8 cellular contexts compared by ENCODE assay signal in genomic region chr9:6584881-6585597, GRCh38.
DNase-seq lines count a peak whose midpoint lies in the region; ATAC-seq and TF ChIP-seq lines count a peak whose summit lies in the region.

No MANE protein-coding gene starts in this region.

- H4K91ac ChIP-seq in H9 (ENCODE audit: insufficient read length, low read depth, low read length): no peak overlapping the region

- no CpG with 5 or more reads among the region's 5 CpGs for WGBS in H9 (ENCODE audit: extremely low coverage, insufficient read length, low lambda C conversion rate)

- no peak overlapping the region for H2BK12ac ChIP-seq in H9 (ENCODE audit: insufficient read length, low read depth, low read length)

- no peak overlapping the region for H3K56ac ChIP-seq in H9 (ENCODE audit: insufficient read length, low read depth, low read length)

- intact Hi-C loops in CD14-positive monocyte (cut with micrococcal nuclease): loop anchor here in 1 of 2 donors (10.0 kb wide), 2 partner anchors 100 to 170 kb away; partner anchors contain the start of gene KDM4C

- H3K9me3 Mint-ChIP-seq in CD14-positive monocyte (no peaks in the 10 kb centered on the region), H9 (no peaks in the 10 kb centered on the region)
- H3K9me3 Mint-ChIP-seq in stimulated activated memory B cell treated with anti-CD40 and anti-IgM and Interleukin-4, amounts not matched to agents 10 μg/mL and 1 μg/mL and 100 μg/mL, for 72 hours: no peaks in the 10 kb centered on the region
- no peaks in the 10 kb centered on the region for H3K9me3 Mint-ChIP-seq in activated naive CD4-positive, alpha-beta T cell treated with anti-CD3 and anti-CD28 coated beads, Interleukin-2, amount 10 ng/mL, durations not matched to agents 7 days and 5 days

- H3K36me3 ChIP-seq in RWPE2 (ENCODE audit: low read depth): peaks cover 5% of the 10 kb centered on the region

- H3K9ac ChIP-seq in H9 (ENCODE audit: extremely low read depth, insufficient read length, low read length): no peak overlapping the region

- H3K23me2 ChIP-seq in H9 (ENCODE audit: insufficient read length, low read depth, low read length, poor library complexity, severe bottlenecking): no peaks in the 10 kb centered on the region

- no peak overlapping the region for H2AFZ ChIP-seq in H9 (ENCODE audit: low read length)

- H2BK120ac ChIP-seq in H9 (ENCODE audit: low read depth, low read length, poor library complexity, severe bottlenecking): no peak overlapping the region

- TF ChIP-seq CTCF in CD14-positive monocyte (IDR thresholded peaks at IDR 0.05) (peak; percentile 75), H9 (conservative IDR thresholded peaks at IDR 0.05) (peak; percentile 67), RWPE2 (IDR thresholded peaks at IDR 0.05; ENCODE audit: poor library complexity, severe bottlenecking) (peak; percentile 70), fibroblast of villous mesenchyme (IDR thresholded peaks at IDR 0.05; ENCODE audit: insufficient read depth, low read depth, low read length) (peak; percentile 39)

- no peak overlapping the region for H2AK5ac ChIP-seq in H9 (ENCODE audit: insufficient read length, low read length)

- no peak overlapping the region for H4K5ac ChIP-seq in H9 (ENCODE audit: insufficient read length, low read depth, low read length)

- no peak overlapping the region for H3K27ac ChIP-seq in H9 (ENCODE audit: insufficient read length, low read depth, low read length)
- H3K27ac ChIP-seq in RWPE2 (ENCODE audit: poor library complexity, severe bottlenecking): no peak overlapping the region

- no peak overlapping the region for H3K18ac ChIP-seq in H9 (ENCODE audit: insufficient read length, low read depth, low read length)

- H3K4ac ChIP-seq in H9 (ENCODE audit: low read depth, low read length): no peak overlapping the region

- H2BK15ac ChIP-seq in H9 (ENCODE audit: low read depth, low read length): no peak overlapping the region

- CTCF ChIA-PET in activated naive CD4-positive, alpha-beta T cell treated with anti-CD3 and anti-CD28 coated beads, Interleukin-2, amount 10 ng/mL, durations not matched to agents 7 days and 5 days (lab: Charles Lee): interaction anchor here (0.5 to 2.8 kb wide), 12 partner anchors 9 to 237 kb away, joined by 3 to 10 read pairs (median 4); no protein-coding TSS in a partner anchor

- no peaks in the 10 kb centered on the region for H3K79me2 ChIP-seq in H9 (ENCODE audit: insufficient read depth, low read length)

- no peaks in the 10 kb centered on the region for H3K79me1 ChIP-seq in H9 (ENCODE audit: insufficient read depth, low read depth, low read length, poor library complexity, severe bottlenecking)

- H3K4me1 Mint-ChIP-seq in CD14-positive monocyte (peaks cover 21% of the 10 kb centered on the region), H9 (no peaks in the 10 kb centered on the region)
- peaks cover 21% of the 10 kb centered on the region for H3K4me1 Mint-ChIP-seq in stimulated activated memory B cell treated with anti-CD40 and anti-IgM and Interleukin-4, amounts not matched to agents 10 μg/mL and 1 μg/mL and 100 μg/mL, for 72 hours
- H3K4me1 Mint-ChIP-seq in activated naive CD4-positive, alpha-beta T cell treated with anti-CD3 and anti-CD28 coated beads, Interleukin-2, amount 10 ng/mL, durations not matched to agents 7 days and 5 days: no peaks in the 10 kb centered on the region

- no peak overlapping the region for H3K4me2 ChIP-seq in H9 (ENCODE audit: insufficient read depth, insufficient read length, low read length)

- H3K9me3 ChIP-seq in H9 (ENCODE audit: control insufficient read depth, low read depth, low read length) (no peaks in the 10 kb centered on the region), RWPE2 (ENCODE audit: severe bottlenecking) (no peaks in the 10 kb centered on the region)

- H4K8ac ChIP-seq in H9 (replicated peaks; ENCODE audit: insufficient read length, low read depth, low read length): no peak overlapping the region

- peak; percentile 49; the same call in 1 of the 3 replicates for ATAC-seq in RWPE2 (ENCODE audit: low read depth)
- no peak for ATAC-seq in stimulated activated memory B cell treated with anti-CD40 and anti-IgM and Interleukin-4, amounts not matched to agents 10 μg/mL and 1 μg/mL and 100 μg/mL, for 72 hours
- ATAC-seq in HG03196 (IDR thresholded peaks at IDR 0.05; ENCODE audit: unreplicated experiment): no peak

- no peaks in the 10 kb centered on the region for H3K27me3 ChIP-seq in H9 (ENCODE audit: insufficient read depth, low read length)
- no peaks in the 10 kb centered on the region for H3K27me3 ChIP-seq in RWPE2 (ENCODE audit: insufficient read depth, poor library complexity, severe bottlenecking)

- H3K4me3 Mint-ChIP-seq in CD14-positive monocyte (no peak overlapping the region), H9 (no peak overlapping the region)
- H3K4me3 Mint-ChIP-seq in stimulated activated memory B cell treated with anti-CD40 and anti-IgM and Interleukin-4, amounts not matched to agents 10 μg/mL and 1 μg/mL and 100 μg/mL, for 72 hours: no peak overlapping the region
- no peak overlapping the region for H3K4me3 Mint-ChIP-seq in activated naive CD4-positive, alpha-beta T cell treated with anti-CD3 and anti-CD28 coated beads, Interleukin-2, amount 10 ng/mL, durations not matched to agents 7 days and 5 days

- H3K23ac ChIP-seq in H9 (ENCODE audit: insufficient read length, low read depth, low read length): no peak overlapping the region

- H3K27ac Mint-ChIP-seq in CD14-positive monocyte (no peak overlapping the region), H9 (no peak overlapping the region)
- H3K27ac Mint-ChIP-seq in stimulated activated memory B cell treated with anti-CD40 and anti-IgM and Interleukin-4, amounts not matched to agents 10 μg/mL and 1 μg/mL and 100 μg/mL, for 72 hours: peak overlapping the region; percentile 32
- no peak overlapping the region for H3K27ac Mint-ChIP-seq in activated naive CD4-positive, alpha-beta T cell treated with anti-CD3 and anti-CD28 coated beads, Interleukin-2, amount 10 ng/mL, durations not matched to agents 7 days and 5 days

- H2BK5ac ChIP-seq in H9 (ENCODE audit: insufficient read length, low read length): no peak overlapping the region

- H3T11ph ChIP-seq in H9 (ENCODE audit: low read length): no peak overlapping the region

- no peak overlapping the region for H2BK20ac ChIP-seq in H9 (ENCODE audit: low read depth, low read length, poor library complexity, severe bottlenecking)

- peaks cover 0 to 2% (median 0%) of the 10 kb centered on the region in 3 donors for H3K27me3 Mint-ChIP-seq in CD14-positive monocyte (ENCODE audit: low read depth in 3 of 3)
- no peaks in the 10 kb centered on the region for H3K27me3 Mint-ChIP-seq in H9 (ENCODE audit: low read depth)
- H3K27me3 Mint-ChIP-seq in stimulated activated memory B cell treated with anti-CD40 and anti-IgM and Interleukin-4, amounts not matched to agents 10 μg/mL and 1 μg/mL and 100 μg/mL, for 72 hours: no peaks in the 10 kb centered on the region
- peaks cover 7% of the 10 kb centered on the region for H3K27me3 Mint-ChIP-seq in activated naive CD4-positive, alpha-beta T cell treated with anti-CD3 and anti-CD28 coated beads, Interleukin-2, amount 10 ng/mL, durations not matched to agents 7 days and 5 days

- no peak overlapping the region for H3K4me3 ChIP-seq in RWPE2 (ENCODE audit: severe bottlenecking)
- H3K4me3 ChIP-seq in fibroblast of villous mesenchyme (ENCODE audit: low read depth, low read length): no peak overlapping the region

- H3K36me3 Mint-ChIP-seq in CD14-positive monocyte (no peaks in the 10 kb centered on the region), H9 (ENCODE audit: insufficient read depth in 1 of 3, low read depth in 3 of 3) (peaks cover 23 to 62% (median 49%) of the 10 kb centered on the region in 3 experiments; a peak in 6 of 7 replicates)
- H3K36me3 Mint-ChIP-seq in stimulated activated memory B cell treated with anti-CD40 and anti-IgM and Interleukin-4, amounts not matched to agents 10 μg/mL and 1 μg/mL and 100 μg/mL, for 72 hours: no peaks in the 10 kb centered on the region
- no peaks in the 10 kb centered on the region for H3K36me3 Mint-ChIP-seq in activated naive CD4-positive, alpha-beta T cell treated with anti-CD3 and anti-CD28 coated beads, Interleukin-2, amount 10 ng/mL, durations not matched to agents 7 days and 5 days

- no peak for DNase-seq in CD14-positive monocyte (ENCODE audit: low spot score)
- DNase-seq in H9: no peak
- DNase-seq in RWPE2 (ENCODE audit: low spot score): no peak
- peak; percentile 49 for DNase-seq in fibroblast of villous mesenchyme (ENCODE audit: low read depth)
- no peak for DNase-seq in GOT3 (lab: John Stamatoyannopoulos, UW)
- DNase-seq in activated naive CD4-positive, alpha-beta T cell treated with anti-CD3 and anti-CD28 coated beads, Interleukin-2, amount 10 ng/mL, durations not matched to agents 7 days and 5 days: no peak

- H3K4me1 ChIP-seq in H9 (ENCODE audit: insufficient read depth, low read length) (no peaks in the 10 kb centered on the region), RWPE2 (ENCODE audit: insufficient read depth, poor library complexity, severe bottlenecking) (no peaks in the 10 kb centered on the region)

- no peaks in the 10 kb centered on the region for H4K20me1 ChIP-seq in H9 (ENCODE audit: control insufficient read depth, insufficient read depth, insufficient read length)

- no peak overlapping the region for H3K14ac ChIP-seq in H9 (ENCODE audit: insufficient read depth, low read length)
